8 cellular contexts compared by ENCODE assay signal in genomic region chr6:159761873-159762680, GRCh38. TPM values are rescaled to one million over a fixed set of nuclear protein-coding genes. Genes with fewer than 3 reads are reported as not detected.
A peak's percentile ranks its signal among the peaks of the same experiment; 100 is the strongest.
DNase-seq lines count a peak whose midpoint lies in the region; ATAC-seq, FAIRE-seq and TF ChIP-seq lines count a peak whose summit lies in the region.

TSS of gene ACAT2 (plus strand) at chr6:159762045. CDS start at chr6:159762088, 43 bp downstream.

- H3K4me2 ChIP-seq in endothelial cell of umbilical vein (ENCODE audit: insufficient read depth, low read length): peak within 1 kb of the TSS; percentile 70

- dilution Hi-C loops in endothelial cell of umbilical vein (cut with MboI; ENCODE audit: extremely low pct_ligation_motif_present, low sequenced_read_pairs): no loop called here

- H3K9me1 ChIP-seq in endothelial cell of umbilical vein (replicated peaks; ENCODE audit: control insufficient read depth, extremely low read depth, insufficient read depth, low read length): no peaks in the 10 kb centered on the region

- peaks cover 16% of the 10 kb centered on the region for H3K79me2 ChIP-seq in endothelial cell of umbilical vein (ENCODE audit: control insufficient read depth, insufficient read depth, low read length)

- TF ChIP-seq POLR2A in endothelial cell of umbilical vein (IDR thresholded peaks at IDR 0.05; ENCODE audit: low read depth, low read length): peak; percentile 72

- TF ChIP-seq CTCF in endothelial cell of umbilical vein (IDR thresholded peaks at IDR 0.05; ENCODE audit: extremely low read depth in 1 of 2, insufficient read depth in 1 of 2, low read depth in 1 of 2, low read length in 2 of 2): no peak

- intact Hi-C loops in endothelial cell of umbilical vein (cut with micrococcal nuclease): loop anchor here (1.0 kb wide), 3 partner anchors 27 to 71 kb away; partner anchors contain the start of genes TCP1 and WTAP

- H3K4me1 ChIP-seq in endothelial cell of umbilical vein (ENCODE audit: control insufficient read depth, extremely low read depth, insufficient read depth, low read length): peaks cover 20% of the 10 kb centered on the region

- BruUV-seq in endothelial cell of umbilical vein (replicated peaks; lab: Mats Ljungman, UMichigan): no TSS peak

- no peaks in the 10 kb centered on the region for H4K20me1 ChIP-seq in endothelial cell of umbilical vein (replicated peaks; ENCODE audit: control insufficient read depth, extremely low read depth, insufficient read depth, low read length)

- DNase-seq in DMS153 treated with DMSO at 0.1 percent for 48 hours (lab: John Stamatoyannopoulos, UW; ENCODE audit: unreplicated experiment): peak; percentile 90
- DNase-seq in OCI-M2 (lab: John Stamatoyannopoulos, UW; ENCODE audit: unreplicated experiment): peak; percentile 65
- DNase-seq in activated T-cell treated with anti-CD3 and anti-CD28 coated beads for 24 hours (ENCODE audit: low read depth): peak; percentile 89
- peak; percentile 94 for DNase-seq in endothelial cell of umbilical vein (ENCODE audit: low read depth, low spot score)
- peak; percentile 97 for DNase-seq in middle frontal gyrus (ENCODE audit: extremely low spot score, low spot score)
- DNase-seq in stimulated activated CD8-positive, alpha-beta memory T cell treated with anti-CD3 and anti-CD28 coated beads, Interleukin-2, amount 100 ng/mL, for 1 hour (ENCODE audit: low read depth in 2 of 2): peak; percentile 82 to 85

- H3K4me3 ChIP-seq in endothelial cell of umbilical vein (replicated peaks in 1 of 3; ENCODE audit: insufficient read depth in 1 of 3, low read depth in 1 of 3, low read length in 3 of 3): peak within 1 kb of the TSS; percentile 73 to 97 (median 92)

- peak within 1 kb of the TSS; percentile 85 for H3K27ac ChIP-seq in endothelial cell of umbilical vein (ENCODE audit: insufficient read depth, low read depth, low read length)

- peak; percentile 95 for FAIRE-seq in endothelial cell of umbilical vein (lab: Jason Lieb, UNC)

- H3K27me3 ChIP-seq in endothelial cell of umbilical vein (ENCODE audit: control insufficient read depth in 2 of 2, insufficient read depth in 2 of 2, low read length in 2 of 2): no peaks in the 10 kb centered on the region

- POLR2A ChIA-PET in endothelial cell of umbilical vein (lab: Charles Lee): interaction anchor here (0.6 to 1.8 kb wide), 3 partner anchors 27 to 35 kb away, joined by 3 to 7 read pairs (median 3); partner anchors contain the start of genes TCP1 and WTAP

- H3K36me3 ChIP-seq in endothelial cell of umbilical vein (ENCODE audit: control insufficient read depth in 2 of 2, extremely low read depth in 1 of 2, insufficient read depth in 2 of 2, low read length in 2 of 2): peaks cover 6 to 10% of the 10 kb centered on the region in 2 experiments

- peak; percentile 98 for ATAC-seq in GM21619 (IDR thresholded peaks at IDR 0.05; ENCODE audit: unreplicated experiment)

- peak within 1 kb of the TSS; percentile 86 for H3K9ac ChIP-seq in endothelial cell of umbilical vein (replicated peaks; ENCODE audit: extremely low read depth, insufficient read depth, low read length)

- TF ChIP-seq EP300 in Ishikawa (IDR thresholded peaks at IDR 0.05; ENCODE audit: borderline replicate concordance): no peak

- CTCF ChIA-PET in endothelial cell of umbilical vein (lab: Charles Lee): interaction anchor here (0.6 to 0.9 kb wide), 2 partner anchors 11 to 28 kb away, joined by 3 to 4 read pairs; partner anchors contain the start of genes MRPL18 and TCP1

- no peak for TF ChIP-seq RAD21 in Ishikawa (IDR thresholded peaks at IDR 0.05; ENCODE audit: low read depth)

- no peaks in the 10 kb centered on the region for H3K9me3 ChIP-seq in endothelial cell of umbilical vein (replicated peaks; ENCODE audit: control insufficient read depth, insufficient read depth, low read length)

- H2AFZ ChIP-seq in endothelial cell of umbilical vein (ENCODE audit: low read depth, low read length): peak within 1 kb of the TSS; percentile 97

TF ChIP-seq in Ishikawa, 13 proteins besides CTCF, POLR2A, EP300 and RAD21 (continues in another document):
- peak; percentile 36 for TF ChIP-seq MAX (IDR thresholded peaks at IDR 0.05)
- TF ChIP-seq CREB1 (IDR thresholded peaks at IDR 0.05; ENCODE audit: low read depth): no peak; the same call in 1 of the 2 replicates
- TF ChIP-seq CEBPB (IDR thresholded peaks at IDR 0.05): no peak
- TF ChIP-seq TCF12 (IDR thresholded peaks at IDR 0.05; ENCODE audit: low read depth): no peak
- no peak for TF ChIP-seq REST (IDR thresholded peaks at IDR 0.05; ENCODE audit: low read depth)
- TF ChIP-seq ZBTB7A (IDR thresholded peaks at IDR 0.05; ENCODE audit: low read depth): peak; percentile 60; the same call in 1 of the 2 replicates

TF ChIP-seq in endothelial cell of umbilical vein, 7 proteins besides CTCF, POLR2A, EP300 and RAD21:
- TF ChIP-seq EZH2 (IDR thresholded peaks at IDR 0.05; ENCODE audit: borderline replicate concordance, low read depth, low read length, severe bottlenecking): no peak
- no peak for TF ChIP-seq MYC (IDR thresholded peaks at IDR 0.05; ENCODE audit: low read depth, low read length)
- TF ChIP-seq JUN (IDR thresholded peaks at IDR 0.05; ENCODE audit: borderline replicate concordance, insufficient read depth, insufficient read length, low read depth): no peak
- TF ChIP-seq POLR2AphosphoS5 (IDR thresholded peaks at IDR 0.05; ENCODE audit: insufficient read depth, low read depth, low read length): peak; percentile 74
- TF ChIP-seq MAX (IDR thresholded peaks at IDR 0.05; ENCODE audit: insufficient read depth, insufficient read length): peak; percentile 46
- TF ChIP-seq GATA2 (IDR thresholded peaks at IDR 0.05; ENCODE audit: insufficient read depth, insufficient read length, low read depth, low read length): no peak
- no peak for TF ChIP-seq FOS (IDR thresholded peaks at IDR 0.05; ENCODE audit: borderline replicate concordance, insufficient read depth, low read length)
TF ChIP-seq in endothelial cell of umbilical vein: peak in this region for 2.

RNA-seq across cellular contexts. Expression of gene ACAT2, which starts in this region (rescaled TPM):
- total RNA-seq in endothelial cell of umbilical vein: 114 and 131 TPM in 2 replicates
- 32.3 and 44.6 TPM in 2 replicates for polyA plus RNA-seq in endothelial cell of umbilical vein
- polyA plus RNA-seq in endothelial cell of umbilical vein (2011; cell fraction: cytosol; rRNA removed): 63.6 and 68.4 TPM in 2 replicates
- 38.1 and 47.5 TPM in 2 replicates for polyA plus RNA-seq in endothelial cell of umbilical vein (2011; cell fraction: nucleus; rRNA removed)
- 20.6 and 38.3 TPM in 2 replicates for polyA plus RNA-seq in endothelial cell of umbilical vein (2012)
- 62.8 and 75.8 TPM in 2 replicates for polyA minus RNA-seq in endothelial cell of umbilical vein
- 26.7 TPM for polyA minus RNA-seq in endothelial cell of umbilical vein (2011; cell fraction: cytosol; rRNA and poly(A)+ RNA removed)
- 16.8 and 21.5 TPM in 2 replicates for polyA minus RNA-seq in endothelial cell of umbilical vein (2011; cell fraction: nucleus; rRNA and poly(A)+ RNA removed)

Comparison
In these comparisons a context has a peak if more than half of its experiments do, and no peak if none do; other contexts are left out.
1. Peak in every context shown above with its lines: DNase-seq, ATAC-seq, H3K4me3 ChIP-seq and H3K27ac ChIP-seq.